In genomic region chr1:39204441-39205081, GRCh38 we compare ENCODE assay signal across 1 cellular context.
A peak's percentile ranks its signal among the peaks of the same experiment; 100 is the strongest.
TF ChIP-seq lines count a peak whose summit lies in the region.

MACF1 (plus strand) TSS chr1:39204695; CDS start chr1:39205023, 328 bp downstream.

TF ChIP-seq in HEK293, 187 proteins besides CTCF, POLR2A, EP300 and RAD21 (continued from another document):
- TF ChIP-seq ZNF112 (tag by site-specific recombination; IDR thresholded peaks at IDR 0.05) = no peak
- TF ChIP-seq ZEB2 (tag by site-specific recombination; IDR thresholded peaks at IDR 0.05) = peak; percentile 52
- TF ChIP-seq ZBTB20 (tag by site-specific recombination; IDR thresholded peaks at IDR 0.05) = peak; percentile 13; the same call in 1 of the 2 replicates
- peak; percentile 47; the same call in 1 of the 2 replicates for TF ChIP-seq ZBTB17 (tag by site-specific recombination; IDR thresholded peaks at IDR 0.05)
- peak; percentile 62; the same call in 1 of the 2 replicates for TF ChIP-seq ZBTB48 (tag by site-specific recombination; IDR thresholded peaks at IDR 0.05)
- TF ChIP-seq ZNF174 (tag by site-specific recombination; IDR thresholded peaks at IDR 0.05) = no peak
- TF ChIP-seq KLF8 (tag by site-specific recombination; IDR thresholded peaks at IDR 0.05) = peak; percentile 38; the same call in 1 of the 2 replicates
- 0 out of 2 replicates have a peak, but pooled peaks have one; percentile 38 for TF ChIP-seq SP7 (tag by site-specific recombination; IDR thresholded peaks at IDR 0.05)
- TF ChIP-seq ZNF366 (tag by site-specific recombination; conservative IDR thresholded peaks at IDR 0.05) = peak; percentile 72
- peak; percentile 87 for TF ChIP-seq ZNF362 (tag by site-specific recombination; IDR thresholded peaks at IDR 0.05)
- 0 out of 2 replicates have a peak, but pooled peaks have one; percentile 21 for TF ChIP-seq ZFP37 (tag by site-specific recombination; IDR thresholded peaks at IDR 0.05)
- no peak for TF ChIP-seq ZNF48 (tag by site-specific recombination; IDR thresholded peaks at IDR 0.05)
- no peak for TF ChIP-seq YY1 (tag by site-specific recombination; IDR thresholded peaks at IDR 0.05)
- no peak for TF ChIP-seq ZNF677 (tag by site-specific recombination; IDR thresholded peaks at IDR 0.05)
- TF ChIP-seq ZNF561 (tag by site-specific recombination; IDR thresholded peaks at IDR 0.05; ENCODE audit: borderline replicate concordance) = 0 out of 2 replicates have a peak, but pooled peaks have one; percentile 26
- no peak for TF ChIP-seq ZNF221 (tag by site-specific recombination; IDR thresholded peaks at IDR 0.05; ENCODE audit: borderline replicate concordance)
- TF ChIP-seq ZNF335 (tag by site-specific recombination; conservative IDR thresholded peaks at IDR 0.05) = peak; percentile 74; the same call in 1 of the 2 replicates
- TF ChIP-seq ZNF23 (tag by site-specific recombination; IDR thresholded peaks at IDR 0.05; ENCODE audit: borderline replicate concordance) = no peak
- no peak for TF ChIP-seq ZNF274 (IDR thresholded peaks at IDR 0.05; ENCODE audit: low read length)
- TF ChIP-seq ZNF274 (tag by site-specific recombination; IDR thresholded peaks at IDR 0.05; ENCODE audit: borderline replicate concordance) = no peak
- peak; percentile 82; the same call in 1 of the 2 replicates for TF ChIP-seq ZNF10 (tag by site-specific recombination; IDR thresholded peaks at IDR 0.05)
- TF ChIP-seq ZBTB21 (tag by site-specific recombination; IDR thresholded peaks at IDR 0.05) = peak; percentile 83
- no peak for TF ChIP-seq ZNF416 (tag by site-specific recombination; IDR thresholded peaks at IDR 0.05)
- TF ChIP-seq ZNF629 (tag by site-specific recombination; IDR thresholded peaks at IDR 0.05) = peak; percentile 92
- peak; percentile 88 for TF ChIP-seq KLF17 (tag by site-specific recombination; IDR thresholded peaks at IDR 0.05)
